In the genomic region with DNA sequence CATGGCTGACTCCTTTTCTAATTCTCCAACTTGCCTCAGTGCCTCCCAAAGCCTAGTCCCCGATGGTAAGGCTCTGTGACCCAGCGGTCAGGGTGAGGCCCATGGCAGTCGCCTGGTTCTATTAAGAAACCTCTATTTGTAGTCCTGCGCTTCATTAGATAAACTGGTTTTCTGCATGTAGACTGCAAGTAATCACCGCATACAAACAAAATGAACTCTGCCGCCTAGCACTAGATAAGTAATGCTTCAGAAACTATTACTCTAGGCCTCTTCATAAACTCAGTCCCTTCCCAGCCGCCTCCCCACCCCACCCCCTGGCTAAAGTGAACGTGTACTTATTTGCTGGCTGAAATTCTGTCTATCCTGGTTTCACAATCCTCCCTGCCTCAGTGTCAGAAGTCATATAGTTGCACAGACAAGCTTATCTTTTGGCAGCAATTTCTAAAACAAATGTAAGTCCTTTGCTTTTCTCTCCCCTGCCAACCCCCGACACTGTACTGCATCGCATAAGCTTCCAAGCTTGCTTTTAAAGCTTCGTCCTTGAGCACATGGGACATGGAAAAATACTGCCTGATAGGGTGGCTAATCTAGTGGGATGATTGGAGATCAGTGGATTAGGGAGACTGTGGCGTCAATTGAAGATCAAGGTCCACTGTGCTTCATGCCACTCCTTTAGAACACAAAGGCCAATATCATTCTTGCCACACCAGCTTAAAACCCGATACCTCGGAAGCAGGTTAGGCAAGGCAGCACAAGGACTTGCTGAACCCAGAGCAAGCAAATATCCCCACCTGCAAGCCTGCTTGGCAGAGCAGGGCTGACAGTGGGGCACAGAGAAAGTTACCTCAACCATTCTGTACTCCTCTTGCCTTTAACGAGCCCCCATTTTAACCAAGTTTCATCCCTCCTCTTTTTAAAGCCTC, we compare ENCODE assay signal across 9 cellular contexts.
A peak's percentile ranks its signal among the peaks of the same experiment; 100 is the strongest.
DNase-seq lines count a peak whose midpoint lies in the region; ATAC-seq and TF ChIP-seq lines count a peak whose summit lies in the region.
"Had no signal": no experiment of that assay in that cellular context is flagged by ENCODE, and none has a peak within 500 bp of the region (broad histone marks: within the 10 kb centered on the region; RNA-seq: fewer than 3 reads in every experiment).

No MANE protein-coding gene starts in this region.

- H3K9ac ChIP-seq in H9 (ENCODE audit: extremely low read depth, insufficient read length, low read length) (no peak overlapping the region), smooth muscle cell (ENCODE audit: low read depth) (no peak overlapping the region)

- peak overlapping the region; percentile 46 for H2BK12ac ChIP-seq in H9 (ENCODE audit: insufficient read length, low read depth, low read length)

- intact Hi-C loops in ascending aorta (cut with DNase I) = no loop called here

- DNase-seq in H9 (no peak), ascending aorta (ENCODE audit: low spot score in 2 of 2) (no peak), iris pigment epithelial cell (ENCODE audit: low read depth) (peak; percentile 92), smooth muscle cell (lab: John Stamatoyannopoulos, UW; ENCODE audit: unreplicated experiment) (peak; percentile 25), substantia nigra (lab: John Stamatoyannopoulos, UW) (no peak), SK-N-DZ (ENCODE audit: low spot score) (no peak), NAMALWA (ENCODE audit: low spot score) (no peak)
- DNase-seq: GF-D8 had no signal

- H2AFZ ChIP-seq in H9 (ENCODE audit: low read length) (no peak overlapping the region), smooth muscle cell (ENCODE audit: low read depth) (peak overlapping the region; percentile 36)

- peaks cover 0 to 8% (median 0%) of the 10 kb centered on the region in 3 experiments; a peak in 1 of 7 replicates for H3K36me3 Mint-ChIP-seq in H9 (ENCODE audit: insufficient read depth in 1 of 3, low read depth in 3 of 3)

- H3K23me2 ChIP-seq in H9 (ENCODE audit: insufficient read length, low read depth, low read length, poor library complexity, severe bottlenecking) = peaks cover 2% of the 10 kb centered on the region

- H3K4me2 ChIP-seq in H9 (ENCODE audit: insufficient read depth, insufficient read length, low read length) (no peak overlapping the region), smooth muscle cell (peak overlapping the region; percentile 60)

- peaks cover 35 to 41% of the 10 kb centered on the region in 2 experiments for H3K4me1 Mint-ChIP-seq in H9

- H3K4me1 ChIP-seq in H9 (ENCODE audit: insufficient read depth, low read length) (peaks cover 16% of the 10 kb centered on the region; the same call in 1 of the 2 replicates), ascending aorta (no peaks in the 10 kb centered on the region), smooth muscle cell (ENCODE audit: low read depth) (peaks cover 15% of the 10 kb centered on the region)

- no peak overlapping the region; the same call in 1 of the 2 replicates for H3K14ac ChIP-seq in H9 (ENCODE audit: insufficient read depth, low read length)

- ATAC-seq in HG02642 (IDR thresholded peaks at IDR 0.05; ENCODE audit: poor library complexity, unreplicated experiment) = no peak

- H4K8ac ChIP-seq in H9 (replicated peaks; ENCODE audit: insufficient read length, low read depth, low read length) = no peak overlapping the region

- H3K79me2 ChIP-seq in H9 (ENCODE audit: insufficient read depth, low read length) (no peaks in the 10 kb centered on the region), smooth muscle cell (ENCODE audit: low read depth) (no peaks in the 10 kb centered on the region)

- H3K27me3 Mint-ChIP-seq in H9 (ENCODE audit: low read depth) = peaks cover 2% of the 10 kb centered on the region

- H3K27ac ChIP-seq in H9 (ENCODE audit: insufficient read length, low read depth, low read length) (peak overlapping the region; percentile 84), ascending aorta (peak overlapping the region; percentile 37 to 59), smooth muscle cell (ENCODE audit: low read depth) (peak overlapping the region; percentile 53), substantia nigra (ENCODE audit: low read depth, low read length, poor library complexity, severe bottlenecking) (no peak overlapping the region)

- no peak overlapping the region for H3T11ph ChIP-seq in H9 (ENCODE audit: low read length)

- no peak overlapping the region for H4K5ac ChIP-seq in H9 (ENCODE audit: insufficient read length, low read depth, low read length)

- peaks cover 0 to 5% of the 10 kb centered on the region in 2 experiments; a peak in 1 of 5 replicates for H3K9me3 Mint-ChIP-seq in H9

- no peaks in the 10 kb centered on the region for H3K36me3 ChIP-seq in ascending aorta
- H3K36me3 ChIP-seq in smooth muscle cell (ENCODE audit: low read depth) = no peaks in the 10 kb centered on the region

- H3K23ac ChIP-seq in H9 (ENCODE audit: insufficient read length, low read depth, low read length) = no peak overlapping the region

- no peak for TF ChIP-seq CTCF in H9 (conservative IDR thresholded peaks at IDR 0.05)
- TF ChIP-seq CTCF in ascending aorta (IDR thresholded peaks at IDR 0.05) = no peak
- no peak for TF ChIP-seq CTCF in smooth muscle cell (IDR thresholded peaks at IDR 0.05; ENCODE audit: borderline replicate concordance, insufficient read depth, poor library complexity, severe bottlenecking)

- H3K4ac ChIP-seq in H9 (ENCODE audit: low read depth, low read length) = no peak overlapping the region

- no peaks in the 10 kb centered on the region for H3K9me3 ChIP-seq in H9 (ENCODE audit: control insufficient read depth, low read depth, low read length)
- no peaks in the 10 kb centered on the region for H3K9me3 ChIP-seq in ascending aorta
- H3K9me3 ChIP-seq in smooth muscle cell (replicated peaks; ENCODE audit: low read depth) = no peaks in the 10 kb centered on the region

- H3K4me3 Mint-ChIP-seq in H9 = peak overlapping the region in 1 of 2 experiments; percentile 58; a peak in 3 of 5 replicates

- H4K20me1 ChIP-seq in H9 (ENCODE audit: control insufficient read depth, insufficient read depth, insufficient read length) = no peaks in the 10 kb centered on the region
- no peaks in the 10 kb centered on the region for H4K20me1 ChIP-seq in smooth muscle cell (ENCODE audit: low read depth)

- WGBS in H9 (ENCODE audit: extremely low coverage, insufficient read length, low lambda C conversion rate) = no CpG with 5 or more reads among the region's 15 CpGs
- WGBS in smooth muscle cell (ENCODE audit: low lambda C conversion rate) = 19% methylated on average over 15 of the region's 15 CpGs

- no peak overlapping the region for H3K4me3 ChIP-seq in ascending aorta
- H3K4me3 ChIP-seq in smooth muscle cell = no peak overlapping the region

- H2AK5ac ChIP-seq in H9 (ENCODE audit: insufficient read length, low read length) = no peak overlapping the region

- H2BK15ac ChIP-seq in H9 (ENCODE audit: low read depth, low read length) = no peak overlapping the region

- H4K91ac ChIP-seq in H9 (ENCODE audit: insufficient read length, low read depth, low read length) = no peak overlapping the region

- peak overlapping the region; percentile 93 to 98 (median 97) for H3K27ac Mint-ChIP-seq in H9

- no peak overlapping the region for H2BK5ac ChIP-seq in H9 (ENCODE audit: insufficient read length, low read length)

- no peak overlapping the region for H2BK20ac ChIP-seq in H9 (ENCODE audit: low read depth, low read length, poor library complexity, severe bottlenecking)

- peak overlapping the region; percentile 18 for H3K18ac ChIP-seq in H9 (ENCODE audit: insufficient read length, low read depth, low read length)

- H3K27me3 ChIP-seq in H9 (ENCODE audit: insufficient read depth, low read length) (no peaks in the 10 kb centered on the region), ascending aorta (no peaks in the 10 kb centered on the region), smooth muscle cell (ENCODE audit: low read depth) (no peaks in the 10 kb centered on the region)

- no peak overlapping the region for H2BK120ac ChIP-seq in H9 (ENCODE audit: low read depth, low read length, poor library complexity, severe bottlenecking)

- peaks cover 18% of the 10 kb centered on the region for H3F3A ChIP-seq in smooth muscle cell (ENCODE audit: low read depth)

- H3K79me1 ChIP-seq in H9 (ENCODE audit: insufficient read depth, low read depth, low read length, poor library complexity, severe bottlenecking) = no peaks in the 10 kb centered on the region

- H3K56ac ChIP-seq in H9 (ENCODE audit: insufficient read length, low read depth, low read length) = no peak overlapping the region

Comparison
In these comparisons a context has a peak if more than half of its experiments do, and no peak if none do; other contexts are left out.
1. DNase-seq: peak in iris pigment epithelial cell (single experiment) and smooth muscle cell (single experiment); none in H9 (single experiment), ascending aorta (0 of 2), substantia nigra (0 of 49), SK-N-DZ (single experiment) and NAMALWA (single experiment).